Comparison of ENCODE assay signal across 1 cellular context in the genomic region with DNA sequence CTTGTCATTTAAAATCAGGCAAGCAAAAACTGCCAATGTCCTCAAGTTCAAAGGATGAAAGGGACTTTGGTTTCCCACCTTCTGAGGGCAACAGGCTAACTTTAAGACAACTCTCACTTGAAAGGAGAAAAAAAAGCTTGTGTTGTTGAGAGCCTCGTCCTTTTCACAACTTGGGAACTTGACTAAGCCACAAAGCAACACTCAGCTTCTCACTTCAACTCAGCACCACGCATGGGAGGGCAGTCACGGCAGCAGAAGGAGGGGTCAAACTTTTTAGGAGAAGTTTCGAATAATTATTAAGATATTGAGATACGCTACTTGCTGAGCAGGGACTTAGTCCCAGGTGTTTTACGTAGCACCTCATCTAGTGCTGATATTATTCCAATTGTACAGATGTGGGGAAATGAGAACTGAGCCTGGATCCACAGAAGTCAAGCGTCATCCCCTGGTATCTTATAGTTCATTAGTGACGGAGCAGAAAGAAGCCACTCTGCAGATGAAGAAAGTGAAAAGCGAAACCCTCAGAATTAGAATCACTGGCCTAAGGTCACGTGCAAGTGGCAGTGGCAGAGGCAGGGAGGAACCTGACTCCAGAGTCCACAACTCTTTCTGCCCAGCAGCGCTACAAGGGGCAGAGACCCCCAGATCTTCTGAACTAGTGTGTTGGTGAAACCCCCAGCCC.
TF ChIP-seq lines count a peak whose summit lies in the region.

No MANE protein-coding gene starts in this region.

TF ChIP-seq in WTC11, 78 proteins besides CTCF, POLR2A, EP300 and RAD21 (continued from another document):
- TF ChIP-seq HMGXB4 (CRISPR knock-in tag; IDR thresholded peaks at IDR 0.05) = no peak
- TF ChIP-seq PREB (CRISPR knock-in tag; IDR thresholded peaks at IDR 0.05; ENCODE audit: borderline replicate concordance) = no peak
- TF ChIP-seq USF1 (CRISPR knock-in tag; IDR thresholded peaks at IDR 0.05) = no peak
- TF ChIP-seq ELF4 (CRISPR knock-in tag; IDR thresholded peaks at IDR 0.05; ENCODE audit: low read depth) = no peak
- no peak for TF ChIP-seq SMAD3 (CRISPR knock-in tag; IDR thresholded peaks at IDR 0.05; ENCODE audit: borderline replicate concordance)
